Comparison of ENCODE assay signal across 1 cellular context in the genomic region with DNA sequence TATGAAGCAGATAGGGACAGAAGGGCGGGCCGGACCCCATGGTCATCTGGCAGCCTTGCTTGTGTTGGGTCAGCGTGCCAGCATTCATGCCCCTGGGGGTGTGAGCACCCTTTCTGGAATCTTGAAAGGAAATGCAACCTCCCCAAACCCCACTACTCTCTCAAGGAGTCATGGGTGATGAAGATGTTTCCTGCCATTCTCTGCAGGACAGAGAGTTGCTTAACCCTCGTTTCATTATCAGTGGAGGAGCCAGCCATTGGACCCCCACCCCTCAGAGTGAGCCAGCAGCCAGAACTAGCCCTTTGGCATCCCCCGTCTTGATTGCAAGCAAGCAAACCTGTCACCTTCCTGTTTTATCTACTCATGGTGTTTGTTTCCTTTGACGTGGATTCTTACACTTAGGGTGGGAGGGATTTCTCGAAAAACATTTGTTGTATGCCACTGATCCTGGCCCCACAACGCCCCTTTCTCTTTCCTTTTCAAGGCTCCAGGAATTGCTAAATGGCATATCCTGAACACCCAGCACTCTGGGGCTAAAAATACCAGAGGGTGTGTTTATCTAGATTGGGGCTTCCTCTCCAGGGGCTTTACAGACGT.
TF ChIP-seq lines count a peak whose summit lies in the region.

No MANE protein-coding gene starts in this region.

TF ChIP-seq in HepG2, 621 proteins besides CTCF, POLR2A, EP300 and RAD21 (continued from another document):
- TF ChIP-seq, protein P1, sequence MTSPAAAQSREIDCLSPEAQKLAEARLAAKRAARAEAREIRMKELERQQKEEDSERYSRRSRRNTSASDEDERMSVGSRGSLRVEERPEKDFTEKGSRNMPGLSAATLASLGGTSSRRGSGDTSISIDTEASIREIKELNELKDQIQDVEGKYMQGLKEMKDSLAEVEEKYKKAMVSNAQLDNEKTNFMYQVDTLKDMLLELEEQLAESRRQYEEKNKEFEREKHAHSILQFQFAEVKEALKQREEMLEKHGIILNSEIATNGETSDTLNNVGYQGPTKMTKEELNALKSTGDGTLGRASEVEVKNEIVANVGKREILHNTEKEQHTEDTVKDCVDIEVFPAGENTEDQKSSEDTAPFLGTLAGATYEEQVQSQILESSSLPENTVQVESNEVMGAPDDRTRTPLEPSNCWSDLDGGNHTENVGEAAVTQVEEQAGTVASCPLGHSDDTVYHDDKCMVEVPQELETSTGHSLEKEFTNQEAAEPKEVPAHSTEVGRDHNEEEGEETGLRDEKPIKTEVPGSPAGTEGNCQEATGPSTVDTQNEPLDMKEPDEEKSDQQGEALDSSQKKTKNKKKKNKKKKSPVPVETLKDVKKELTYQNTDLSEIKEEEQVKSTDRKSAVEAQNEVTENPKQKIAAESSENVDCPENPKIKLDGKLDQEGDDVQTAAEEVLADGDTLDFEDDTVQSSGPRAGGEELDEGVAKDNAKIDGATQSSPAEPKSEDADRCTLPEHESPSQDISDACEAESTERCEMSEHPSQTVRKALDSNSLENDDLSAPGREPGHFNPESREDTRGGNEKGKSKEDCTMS (CRISPR knock-in tag; conservative IDR thresholded peaks at IDR 0.05), result no peak
- TF ChIP-seq, protein P2, sequence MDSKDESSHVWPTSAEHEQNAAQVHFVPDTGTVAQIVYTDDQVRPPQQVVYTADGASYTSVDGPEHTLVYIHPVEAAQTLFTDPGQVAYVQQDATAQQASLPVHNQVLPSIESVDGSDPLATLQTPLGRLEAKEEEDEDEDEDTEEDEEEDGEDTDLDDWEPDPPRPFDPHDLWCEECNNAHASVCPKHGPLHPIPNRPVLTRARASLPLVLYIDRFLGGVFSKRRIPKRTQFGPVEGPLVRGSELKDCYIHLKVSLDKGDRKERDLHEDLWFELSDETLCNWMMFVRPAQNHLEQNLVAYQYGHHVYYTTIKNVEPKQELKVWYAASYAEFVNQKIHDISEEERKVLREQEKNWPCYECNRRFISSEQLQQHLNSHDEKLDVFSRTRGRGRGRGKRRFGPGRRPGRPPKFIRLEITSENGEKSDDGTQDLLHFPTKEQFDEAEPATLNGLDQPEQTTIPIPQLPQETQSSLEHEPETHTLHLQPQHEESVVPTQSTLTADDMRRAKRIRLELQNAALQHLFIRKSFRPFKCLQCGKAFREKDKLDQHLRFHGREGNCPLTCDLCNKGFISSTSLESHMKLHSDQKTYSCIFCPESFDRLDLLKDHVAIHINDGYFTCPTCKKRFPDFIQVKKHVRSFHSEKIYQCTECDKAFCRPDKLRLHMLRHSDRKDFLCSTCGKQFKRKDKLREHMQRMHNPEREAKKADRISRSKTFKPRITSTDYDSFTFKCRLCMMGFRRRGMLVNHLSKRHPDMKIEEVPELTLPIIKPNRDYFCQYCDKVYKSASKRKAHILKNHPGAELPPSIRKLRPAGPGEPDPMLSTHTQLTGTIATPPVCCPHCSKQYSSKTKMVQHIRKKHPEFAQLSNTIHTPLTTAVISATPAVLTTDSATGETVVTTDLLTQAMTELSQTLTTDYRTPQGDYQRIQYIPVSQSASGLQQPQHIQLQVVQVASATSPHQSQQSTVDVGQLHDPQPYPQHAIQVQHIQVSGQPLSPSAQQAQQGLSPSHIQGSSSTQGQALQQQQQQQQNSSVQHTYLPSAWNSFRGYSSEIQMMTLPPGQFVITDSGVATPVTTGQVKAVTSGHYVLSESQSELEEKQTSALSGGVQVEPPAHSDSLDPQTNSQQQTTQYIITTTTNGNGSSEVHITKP (CRISPR knock-in tag; IDR thresholded peaks at IDR 0.05; ENCODE audit: low read depth), result no peak
- TF ChIP-seq ZNF205 (CRISPR knock-in tag; IDR thresholded peaks at IDR 0.05), result no peak
TF ChIP-seq in HepG2: peak in this region for 0.
